Comparison of ENCODE assay signal across 1 cellular context in genomic region chr17:18377437-18378204, GRCh38.
TF ChIP-seq lines count a peak whose summit lies in the region.

Gene EVPLL (plus strand): TSS chr17:18377778. CDS start chr17:18380938, 3,160 bp downstream.

TF ChIP-seq in HepG2, 621 proteins besides CTCF, POLR2A, EP300 and RAD21 (continued from another document and continues in another):
- TF ChIP-seq STAT5B (CRISPR knock-in tag; IDR thresholded peaks at IDR 0.05) (no peak), ELF3 (CRISPR knock-in tag; IDR thresholded peaks at IDR 0.05) (no peak), BCL6 (CRISPR knock-in tag; IDR thresholded peaks at IDR 0.05) (no peak), ONECUT2 (CRISPR knock-in tag; IDR thresholded peaks at IDR 0.05) (no peak), JDP2 (CRISPR knock-in tag; IDR thresholded peaks at IDR 0.05; ENCODE audit: borderline replicate concordance) (no peak), NR2F6 (IDR thresholded peaks at IDR 0.05) (no peak), NR2F6 (CRISPR knock-in tag; IDR thresholded peaks at IDR 0.05) (no peak), TCF7 (IDR thresholded peaks at IDR 0.05; ENCODE audit: low read depth) (no peak), ZFX (CRISPR knock-in tag; IDR thresholded peaks at IDR 0.05; ENCODE audit: low read depth) (peak; percentile 50), PATZ1 (CRISPR knock-in tag; IDR thresholded peaks at IDR 0.05) (peak; percentile 69), ZNF468 (CRISPR knock-in tag; IDR thresholded peaks at IDR 0.05) (no peak), ZNF563 (CRISPR knock-in tag; IDR thresholded peaks at IDR 0.05) (no peak), ZBTB4 (CRISPR knock-in tag; IDR thresholded peaks at IDR 0.05; ENCODE audit: borderline replicate concordance) (no peak), ZSCAN21 (CRISPR knock-in tag; IDR thresholded peaks at IDR 0.05; ENCODE audit: borderline replicate concordance) (0 out of 2 replicates have a peak, but pooled peaks have one; percentile 23), ZBTB38 (CRISPR knock-in tag; IDR thresholded peaks at IDR 0.05) (no peak), ELF4 (CRISPR knock-in tag; IDR thresholded peaks at IDR 0.05; ENCODE audit: borderline replicate concordance) (no peak), ZKSCAN8 (CRISPR knock-in tag; IDR thresholded peaks at IDR 0.05; ENCODE audit: borderline replicate concordance) (no peak), ZNF224 (CRISPR knock-in tag; IDR thresholded peaks at IDR 0.05) (no peak), ZNF234 (CRISPR knock-in tag; conservative IDR thresholded peaks at IDR 0.05) (no peak), SMYD3 (CRISPR knock-in tag; IDR thresholded peaks at IDR 0.05) (no peak), ZNF121 (CRISPR knock-in tag; IDR thresholded peaks at IDR 0.05) (no peak), ZNF878 (CRISPR knock-in tag; IDR thresholded peaks at IDR 0.05) (no peak), PITX1 (CRISPR knock-in tag; IDR thresholded peaks at IDR 0.05) (no peak), RFXAP (CRISPR knock-in tag; IDR thresholded peaks at IDR 0.05; ENCODE audit: borderline replicate concordance) (no peak), GMEB1 (CRISPR knock-in tag; IDR thresholded peaks at IDR 0.05; ENCODE audit: borderline replicate concordance) (no peak), ZNF841 (CRISPR knock-in tag; IDR thresholded peaks at IDR 0.05; ENCODE audit: borderline replicate concordance) (no peak), HIC2 (CRISPR knock-in tag; IDR thresholded peaks at IDR 0.05; ENCODE audit: low read depth) (peak; percentile 72), ZBTB40 (IDR thresholded peaks at IDR 0.05) (no peak), ZBTB40 (CRISPR knock-in tag; IDR thresholded peaks at IDR 0.05) (no peak), TEAD3 (CRISPR knock-in tag; optimal IDR thresholded peaks at IDR 0.05; ENCODE audit: borderline replicate concordance) (peak; percentile 16), FOXO4 (CRISPR knock-in tag; conservative IDR thresholded peaks at IDR 0.05) (no peak), SOX13 (IDR thresholded peaks at IDR 0.05) (no peak), SOX13 (CRISPR knock-in tag; conservative IDR thresholded peaks at IDR 0.05 in 1 of 2, IDR thresholded peaks at IDR 0.05 in 1 of 2) (no peak), NFYB (CRISPR knock-in tag; IDR thresholded peaks at IDR 0.05) (no peak), HIVEP1 (CRISPR knock-in tag; IDR thresholded peaks at IDR 0.05) (no peak), HNRNPL (IDR thresholded peaks at IDR 0.05; ENCODE audit: low read depth, low read length) (peak; percentile 71), ZKSCAN5 (CRISPR knock-in tag; IDR thresholded peaks at IDR 0.05) (no peak), ZNF710 (CRISPR knock-in tag; IDR thresholded peaks at IDR 0.05; ENCODE audit: borderline replicate concordance) (no peak), CEBPG (CRISPR knock-in tag; IDR thresholded peaks at IDR 0.05) (peak; percentile 69), MYC (CRISPR knock-in tag; IDR thresholded peaks at IDR 0.05; ENCODE audit: borderline replicate concordance) (no peak)
